In genomic region chr9:136856541-136857141, GRCh38 we compare ENCODE assay signal across 2 cellular contexts.
TF ChIP-seq lines count a peak whose summit lies in the region.

No MANE protein-coding gene starts in this region.

TF ChIP-seq in Ishikawa, 13 proteins besides CTCF, POLR2A, EP300 and RAD21:
- TF ChIP-seq ZBTB7A (IDR thresholded peaks at IDR 0.05; ENCODE audit: low read depth): 0 out of 2 replicates have a peak, but pooled peaks have one; percentile 31
- no peak for TF ChIP-seq REST (IDR thresholded peaks at IDR 0.05; ENCODE audit: low read depth)

TF ChIP-seq in H1, 55 proteins besides CTCF, POLR2A, EP300 and RAD21:
- TF ChIP-seq TAF1 (IDR thresholded peaks at IDR 0.05; ENCODE audit: low read depth, low read length) (no peak), PHF8 (conservative IDR thresholded peaks at IDR 0.05; ENCODE audit: low read depth, low read length) (no peak), CHD2 (IDR thresholded peaks at IDR 0.05; ENCODE audit: low read length) (no peak), SRF (IDR thresholded peaks at IDR 0.05; ENCODE audit: low read depth, low read length) (no peak), USF2 (IDR thresholded peaks at IDR 0.05; ENCODE audit: low read length) (no peak)
